20 cellular contexts compared by ENCODE assay signal in the genomic region with DNA sequence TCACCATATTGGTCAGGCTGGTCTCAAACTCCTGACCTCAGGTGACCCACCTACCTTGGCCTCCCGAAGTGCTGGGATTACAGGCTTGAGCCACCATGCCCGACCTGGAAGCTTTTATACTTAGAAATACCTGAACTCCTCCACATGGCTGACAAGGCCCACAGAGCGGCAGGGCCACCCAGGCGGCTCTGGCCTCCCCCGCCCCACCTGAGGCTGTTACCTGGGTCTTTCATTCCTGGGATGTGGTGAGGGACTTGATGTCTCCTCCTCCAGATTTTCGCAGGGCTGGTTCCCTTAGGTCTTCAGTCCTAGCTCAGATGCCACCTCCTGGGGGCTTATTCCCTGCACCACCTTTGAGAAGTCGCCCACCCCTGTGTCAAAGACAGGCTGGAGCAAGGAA.
DNase-seq lines count a peak whose midpoint lies in the region; ATAC-seq and TF ChIP-seq lines count a peak whose summit lies in the region.
"Had no signal": no experiment of that assay in that cellular context is flagged by ENCODE, and none has a peak within 500 bp of the region (broad histone marks: within the 10 kb centered on the region; RNA-seq: fewer than 3 reads in every experiment).

No MANE protein-coding gene starts in this region.

- H2BK15ac ChIP-seq in mesendoderm (replicated peaks; ENCODE audit: low read depth): no peak overlapping the region

- TF ChIP-seq CTCF in left ventricle myocardium inferior (IDR thresholded peaks at IDR 0.05; ENCODE audit: borderline replicate concordance) (no peak), WERI-Rb-1 (IDR thresholded peaks at IDR 0.05; ENCODE audit: low read depth, low read length) (no peak)

- no peaks in the 10 kb centered on the region for H3K79me2 ChIP-seq in mesendoderm (ENCODE audit: control insufficient read depth, insufficient read depth, low read length)

- H3K18ac ChIP-seq in mesendoderm (ENCODE audit: low read length): no peak overlapping the region

- H3K4me1 ChIP-seq in left ventricle myocardium inferior: peaks cover 50% of the 10 kb centered on the region
- H3K4me1 ChIP-seq in mesendoderm (ENCODE audit: control insufficient read depth, low read depth, low read length): no peaks in the 10 kb centered on the region
- H3K4me1 ChIP-seq in skeletal muscle tissue (ENCODE audit: control insufficient read depth in 3 of 3, insufficient read depth in 3 of 3, low read length in 3 of 3): peaks cover 14 to 27% (median 23%) of the 10 kb centered on the region in 3 donors
- H3K4me1 ChIP-seq in aorta (ENCODE audit: control insufficient read depth in 1 of 2, insufficient read depth in 2 of 2, low read length in 2 of 2): no peaks in the 10 kb centered on the region

- H3K27ac ChIP-seq in left ventricle myocardium inferior (replicated peaks): peak overlapping the region; percentile 89
- no peak overlapping the region for H3K27ac ChIP-seq in WERI-Rb-1
- no peak overlapping the region for H3K27ac ChIP-seq in mesendoderm (ENCODE audit: low read depth, low read length)
- peak overlapping the region; percentile 41 for H3K27ac ChIP-seq in skeletal muscle tissue (ENCODE audit: low read depth, low read length)
- H3K27ac ChIP-seq in aorta (ENCODE audit: low read depth in 1 of 2, low read length in 2 of 2): no peak overlapping the region
- H3K27ac ChIP-seq: HL-60 had no signal

- H3K56ac ChIP-seq in mesendoderm (ENCODE audit: low read length): no peak overlapping the region

- H4K5ac ChIP-seq in mesendoderm (ENCODE audit: low read length): no peak overlapping the region

- H3K4ac ChIP-seq in mesendoderm (ENCODE audit: low read depth, low read length): peak overlapping the region; percentile 7

- no peak overlapping the region for H2BK120ac ChIP-seq in mesendoderm (ENCODE audit: low read depth, low read length)

- H3K27me3 ChIP-seq in left ventricle myocardium inferior (ENCODE audit: low read depth): no peaks in the 10 kb centered on the region
- H3K27me3 ChIP-seq in WERI-Rb-1 (ENCODE audit: insufficient read depth, low read depth, severe bottlenecking): no peaks in the 10 kb centered on the region
- no peaks in the 10 kb centered on the region for H3K27me3 ChIP-seq in mesendoderm (ENCODE audit: insufficient read depth, low read length, poor library complexity)
- H3K27me3 ChIP-seq in skeletal muscle tissue (ENCODE audit: control insufficient read depth in 3 of 3, insufficient read depth in 3 of 3, low read length in 3 of 3): no peaks in the 10 kb centered on the region
- H3K27me3 ChIP-seq in aorta (ENCODE audit: control insufficient read depth in 1 of 2, insufficient read depth in 2 of 2, low read length in 1 of 2): no peaks in the 10 kb centered on the region
- H3K27me3 ChIP-seq: BE2C had no signal

- H3K4me2 ChIP-seq in mesendoderm (ENCODE audit: low read length): no peak overlapping the region

- H3K9ac ChIP-seq in mesendoderm (ENCODE audit: low read length) (no peak overlapping the region), skeletal muscle tissue (ENCODE audit: low read depth in 1 of 3, low read length in 3 of 3) (no peak overlapping the region)

- no peak overlapping the region for H2AK5ac ChIP-seq in mesendoderm (ENCODE audit: low read length)

- H3K79me1 ChIP-seq in mesendoderm (ENCODE audit: low read length): no peaks in the 10 kb centered on the region

- WGBS in mesendoderm (ENCODE audit: extremely low coverage, insufficient coverage, low lambda C conversion rate): no CpG with 5 or more reads among the region's 7 CpGs
- WGBS in aorta, 2 donors: 90 to 94% methylated on average over 7 of the region's 7 CpGs

- ATAC-seq in left ventricle myocardium superior (no peak), aorta (ENCODE audit: low FRiP score) (no peak)
- ATAC-seq: GM12878 had no signal

- intact Hi-C loops in left ventricle myocardium inferior (cut with micrococcal nuclease): no loop called here
- intact Hi-C loops in left ventricle myocardium superior (cut with micrococcal nuclease): no loop called here
- intact Hi-C loops in aorta (cut with DNase I): no loop called here

- H2BK5ac ChIP-seq in mesendoderm (ENCODE audit: low read length): no peak overlapping the region

- H3K9me3 ChIP-seq in left ventricle myocardium inferior (replicated peaks) (no peaks in the 10 kb centered on the region), WERI-Rb-1 (ENCODE audit: severe bottlenecking) (peaks cover 3% of the 10 kb centered on the region), skeletal muscle tissue (ENCODE audit: control insufficient read depth in 3 of 3, low read length in 3 of 3) (no peaks in the 10 kb centered on the region), aorta (ENCODE audit: control insufficient read depth, low read length) (no peaks in the 10 kb centered on the region)
- H3K9me3 ChIP-seq: BE2C had no signal

- no peak overlapping the region for H3K23ac ChIP-seq in mesendoderm (ENCODE audit: low read length)

- no peak overlapping the region for H4K8ac ChIP-seq in mesendoderm (ENCODE audit: low read depth, low read length)

- no peak for DNase-seq in left ventricle myocardium inferior
- DNase-seq in left ventricle myocardium superior: no peak
- peak; percentile 24 for DNase-seq in WERI-Rb-1
- DNase-seq in mesendoderm: no peak
- no peak for DNase-seq in aorta
- no peak for DNase-seq in iPS-NIHi11 (ENCODE audit: low spot score)
- DNase-seq: ACHN; BE2C; C1 segment of cervical spinal cord; CD4-positive, CD25-positive, alpha-beta regulatory T cell; CD8-positive, alpha-beta memory T cell; COR-L47; DMS 273 treated with DMSO at 0.1 percent for 48 hours; DMS53; DND-41; EL; HFFc6 had no signal

- H3K36me3 ChIP-seq in left ventricle myocardium inferior (no peaks in the 10 kb centered on the region), WERI-Rb-1 (no peaks in the 10 kb centered on the region), mesendoderm (ENCODE audit: control insufficient read depth, insufficient read depth, low read length) (no peaks in the 10 kb centered on the region), skeletal muscle tissue (ENCODE audit: control insufficient read depth in 3 of 3, insufficient read depth in 3 of 3, low read length in 3 of 3) (no peaks in the 10 kb centered on the region), aorta (ENCODE audit: control insufficient read depth in 1 of 2, insufficient read depth in 2 of 2, low read length in 1 of 2) (no peaks in the 10 kb centered on the region)
- H3K36me3 ChIP-seq: BE2C had no signal

- H3K4me3 ChIP-seq in left ventricle myocardium inferior (no peak overlapping the region), WERI-Rb-1 (ENCODE audit: low read depth, low read length) (no peak overlapping the region), mesendoderm (ENCODE audit: low read length) (no peak overlapping the region), skeletal muscle tissue (ENCODE audit: low read length in 3 of 3) (no peak overlapping the region), aorta (ENCODE audit: low read length in 2 of 2) (no peak overlapping the region)
- H3K4me3 ChIP-seq: GM12878 had no signal

Comparison
In these comparisons a context has a peak if more than half of its experiments do, and no peak if none do; other contexts are left out.
1. H3K27ac ChIP-seq: peak in left ventricle myocardium inferior (single experiment) and skeletal muscle tissue (single experiment); none in WERI-Rb-1 (single experiment), mesendoderm (single experiment) and aorta (0 of 2).